14 cellular contexts compared by ENCODE assay signal in genomic region chr1:111958075-111958474, GRCh38. TPM values are rescaled to one million over a fixed set of nuclear protein-coding genes. Genes with fewer than 3 reads are reported as not detected.
A peak's percentile ranks its signal among the peaks of the same experiment; 100 is the strongest.
DNase-seq lines count a peak whose midpoint lies in the region; ATAC-seq and TF ChIP-seq lines count a peak whose summit lies in the region.
"Had no signal": no experiment of that assay in that cellular context is flagged by ENCODE, and none has a peak within 500 bp of the region (broad histone marks: within the 10 kb centered on the region; RNA-seq: fewer than 3 reads in every experiment).

No MANE protein-coding gene starts in this region.

- H3K4me1 ChIP-seq in right cardiac atrium (ENCODE audit: control insufficient read depth, insufficient read depth, low read length) (peaks cover 17% of the 10 kb centered on the region), right atrium auricular region (peaks cover 0 to 42% of the 10 kb centered on the region in 2 donors), spleen (peaks cover 0 to 3% (median 0%) of the 10 kb centered on the region in 6 donors)

- WGBS in right cardiac atrium = 85% methylated on average over 3 of the region's 3 CpGs
- WGBS in spleen, 5 donors = 81 to 90% (median 89%) methylated on average over 3 of the region's 3 CpGs

- ATAC-seq in right cardiac atrium = no peak

- DNase-seq in right cardiac atrium (no peak), right atrium auricular region (ENCODE audit: low spot score) (no peak), cerebellar cortex (ENCODE audit: low spot score) (peak; percentile 52), spleen (peak; percentile 10), NCI-H2081 (lab: John Stamatoyannopoulos, UW) (no peak)
- DNase-seq in activated CD4-positive, alpha-beta T cell treated with anti-CD3 and anti-CD28 coated beads, Interleukin-2, amount 50 U/mL, for 48 hours = no peak
- DNase-seq: Calu3; CD4-positive, alpha-beta memory T cell; DMS53; GM23248; H7; HCEC 1CT had no signal

- H3K27ac ChIP-seq in right cardiac atrium (ENCODE audit: low read length) (peak overlapping the region; percentile 7), right atrium auricular region (peak overlapping the region in 1 of 2 donors; percentile 33), spleen (no peak overlapping the region)
- H3K27ac ChIP-seq: GM23248 had no signal

- H3K27me3 ChIP-seq in right cardiac atrium (ENCODE audit: control insufficient read depth, insufficient read depth) = no peaks in the 10 kb centered on the region
- no peaks in the 10 kb centered on the region for H3K27me3 ChIP-seq in right atrium auricular region
- H3K27me3 ChIP-seq in spleen (replicated peaks in 1 of 7) = peaks cover 0 to 23% (median 0%) of the 10 kb centered on the region in 7 donors

- H3K36me3 ChIP-seq in right atrium auricular region (no peaks in the 10 kb centered on the region), spleen (no peaks in the 10 kb centered on the region)

- H3K4me3 ChIP-seq in right cardiac atrium (ENCODE audit: low read length) (no peak overlapping the region), right atrium auricular region (no peak overlapping the region), spleen (no peak overlapping the region)
- H3K4me3 ChIP-seq: GM23248 had no signal

- TF ChIP-seq CTCF in right atrium auricular region (IDR thresholded peaks at IDR 0.05) (no peak), spleen (IDR thresholded peaks at IDR 0.05 in 8 of 11, conservative IDR thresholded peaks at IDR 0.05 in 3 of 11) (no peak)

- no peak for TF ChIP-seq POLR2A in spleen (IDR thresholded peaks at IDR 0.05)

- intact Hi-C loops in right cardiac atrium (cut with DNase I) = no loop called here
- intact Hi-C loops in spleen (cut with DNase I; ENCODE audit: low total_unique reads) = no loop called here

- no peaks in the 10 kb centered on the region for H3K9me3 ChIP-seq in right cardiac atrium (ENCODE audit: control insufficient read depth, low read length)
- no peaks in the 10 kb centered on the region for H3K9me3 ChIP-seq in right atrium auricular region
- no peaks in the 10 kb centered on the region for H3K9me3 ChIP-seq in spleen

RNA-seq across cellular contexts. Expression of gene KCND3, which starts 31.4 kb away (rescaled TPM):
- total RNA-seq in right cardiac atrium (10 to 100 TPM; 25.6 to 30.4 (median 27.9) TPM), right atrium auricular region (10 to 100 TPM; 19.6 to 24.9 TPM), spleen (10 to 100 TPM in 5 of 7 donors, 1 to 10 TPM in 2; 5.5 to 14.2 (median 10.8) TPM)
- polyA plus RNA-seq in right cardiac atrium (11.4 TPM), spleen (1 to 10 TPM in 1 of 3 donors, under 1 TPM in 2; 0.67 to 1.2 (median 0.91) TPM)
- total RNA-seq: A673; CD4-positive, alpha-beta memory T cell; Daoy had no signal

Comparison
In these comparisons a context has a peak if more than half of its experiments do, and no peak if none do; other contexts are left out.
1. DNase-seq: peak in cerebellar cortex (single experiment) and spleen (single experiment); none in right cardiac atrium (0 of 3), right atrium auricular region (single experiment), NCI-H2081 (0 of 2) and activated CD4-positive, alpha-beta T cell treated with anti-CD3 and anti-CD28 coated beads, Interleukin-2, amount 50 U/mL, for 48 hours (0 of 2).